In genomic region chr11:94586978-94587377, GRCh38 we compare ENCODE assay signal across 23 cellular contexts.
"Had no signal": no experiment of that assay in that cellular context is flagged by ENCODE, and none has a peak within 500 bp of the region (broad histone marks: within the 10 kb centered on the region; RNA-seq: fewer than 3 reads in every experiment).

No MANE protein-coding gene starts in this region.

- H3K27ac Mint-ChIP-seq: activated CD8-positive, alpha-beta T cell treated with anti-CD3 and anti-CD28 coated beads, Interleukin-2, amount 10 ng/mL, durations not matched to agents 7 days and 5 days; activated naive CD4-positive, alpha-beta T cell treated with anti-CD3 and anti-CD28 coated beads, Interleukin-2, amount 50 U/mL, for 24 hours; stimulated activated naive CD8-positive, alpha-beta T cell treated with anti-CD3 and anti-CD28 coated beads, Interleukin-15, Interleukin-2, amounts not matched to agents 100 ng/mL and 50 ng/mL, for 24 hours; T-helper 17 cell had no signal

- H3K4me1 Mint-ChIP-seq: activated naive CD4-positive, alpha-beta T cell treated with anti-CD3 and anti-CD28 coated beads, Interleukin-2, amount 50 U/mL, for 24 hours; nephron had no signal

- H3K36me3 ChIP-seq: ovary, thyroid gland had no signal

- ATAC-seq: activated CD8-positive, alpha-beta T cell treated with anti-CD3 and anti-CD28 coated beads, Interleukin-2, amount 10 ng/mL, durations not matched to agents 7 days and 5 days; body of pancreas; heart left ventricle; left lobe of liver; psoas muscle; T-helper 17 cell had no signal

- H3K9me3 Mint-ChIP-seq: activated naive CD4-positive, alpha-beta T cell treated with anti-CD3 and anti-CD28 coated beads, Interleukin-2, amount 50 U/mL, for 24 hours; nephron; stimulated activated naive CD8-positive, alpha-beta T cell treated with anti-CD3 and anti-CD28 coated beads, Interleukin-15, Interleukin-2, amounts not matched to agents 100 ng/mL and 50 ng/mL, for 24 hours had no signal

- H3K27me3 Mint-ChIP-seq: activated naive CD4-positive, alpha-beta T cell treated with anti-CD3 and anti-CD28 coated beads, Interleukin-2, amount 50 U/mL, for 24 hours; stimulated activated naive CD8-positive, alpha-beta T cell treated with anti-CD3 and anti-CD28 coated beads, Interleukin-15, Interleukin-2, amounts not matched to agents 100 ng/mL and 50 ng/mL, for 24 hours; T-helper 17 cell had no signal

- H3K27ac ChIP-seq: esophagus muscularis mucosa, heart left ventricle, neutrophil, ovary, psoas muscle, right atrium auricular region, thyroid gland had no signal

- H3K4me3 ChIP-seq: body of pancreas, esophagus muscularis mucosa, heart left ventricle, lung, ovary, psoas muscle, right atrium auricular region, thyroid gland had no signal

- DNase-seq: activated CD4-positive, alpha-beta T cell treated with anti-CD3 and anti-CD28 coated beads for 48 hours; activated CD8-positive, alpha-beta T cell treated with anti-CD3 and anti-CD28 coated beads, Interleukin-2, amount 10 ng/mL, durations not matched to agents 7 days and 5 days; activated gamma-delta T cell treated with Interleukin-2 at 50 U/mL for 16 hours; activated T-cell treated with anti-CD3 and anti-CD28 coated beads, Interleukin-2, amount 50 U/mL, for 1 hour; body of pancreas; dermis blood vessel endothelial cell; effector memory CD4-positive, alpha-beta T cell; heart left ventricle; ovary; psoas muscle; stimulated activated CD4-positive, alpha-beta T cell treated with anti-CD3 and anti-CD28 coated beads, Interleukin-12 subunit alpha, Interleukin-12 subunit beta, amount 100 ng/mL, for 4 hours; stimulated activated CD4-positive, alpha-beta T cell treated with anti-CD3 and anti-CD28 coated beads, Interleukin-4, amount 100 ng/mL, for 4 hours; SW 1271; T-helper 17 cell; thyroid gland had no signal

- H3K27me3 ChIP-seq: body of pancreas, esophagus muscularis mucosa, heart left ventricle, neutrophil, ovary, right atrium auricular region, thyroid gland had no signal

- H3K4me3 Mint-ChIP-seq: activated CD8-positive, alpha-beta T cell treated with anti-CD3 and anti-CD28 coated beads, Interleukin-2, amount 10 ng/mL, durations not matched to agents 7 days and 5 days; activated naive CD4-positive, alpha-beta T cell treated with anti-CD3 and anti-CD28 coated beads, Interleukin-2, amount 50 U/mL, for 24 hours; nephron; stimulated activated naive CD8-positive, alpha-beta T cell treated with anti-CD3 and anti-CD28 coated beads, Interleukin-15, Interleukin-2, amounts not matched to agents 100 ng/mL and 50 ng/mL, for 24 hours; T-helper 17 cell had no signal

- H3K9me3 ChIP-seq: body of pancreas, esophagus muscularis mucosa, heart left ventricle, neutrophil, ovary, psoas muscle, right atrium auricular region, thyroid gland had no signal
